Comparison of ENCODE assay signal across 27 cellular contexts in genomic region chr20:4854502-4854901, GRCh38.
"Had no signal": no experiment of that assay in that cellular context is flagged by ENCODE, and none has a peak within 500 bp of the region (broad histone marks: within the 10 kb centered on the region; RNA-seq: fewer than 3 reads in every experiment).

No MANE protein-coding gene starts in this region.

- H3K4me3 Mint-ChIP-seq: naive thymus-derived CD4-positive, alpha-beta T cell; natural killer cell treated with Interleukin-12 subunit alpha and Interleukin-12 subunit beta and Interleukin-15 and Interleukin-18, amount 100 ng/mL, for 72 hours; stimulated activated naive CD8-positive, alpha-beta T cell treated with anti-CD3 and anti-CD28 coated beads, Interleukin-15, Interleukin-2, amounts not matched to agents 100 ng/mL and 50 ng/mL, for 24 hours had no signal

- FAIRE-seq: keratinocyte, urothelium cell line had no signal

- ATAC-seq: left cardiac atrium; left lung; lower lobe of right lung; mucosa of descending colon; naive thymus-derived CD4-positive, alpha-beta T cell; natural killer cell treated with Interleukin-12 subunit alpha and Interleukin-12 subunit beta and Interleukin-15 and Interleukin-18, amount 100 ng/mL, for 72 hours; upper lobe of right lung had no signal

- H3K27me3 Mint-ChIP-seq: naive thymus-derived CD4-positive, alpha-beta T cell; natural killer cell treated with Interleukin-12 subunit alpha and Interleukin-12 subunit beta and Interleukin-15 and Interleukin-18, amount 100 ng/mL, for 72 hours; progenitor cell of endocrine pancreas; stimulated activated naive CD8-positive, alpha-beta T cell treated with anti-CD3 and anti-CD28 coated beads, Interleukin-15, Interleukin-2, amounts not matched to agents 100 ng/mL and 50 ng/mL, for 24 hours had no signal

- DNase-seq: hippocampal formation; kidney glomerular epithelial cell; left cardiac atrium; left lung; lower lobe of right lung; midbrain; mucosa of descending colon; naive thymus-derived CD4-positive, alpha-beta T cell; ovary; right lobe of liver; stimulated activated CD4-positive, alpha-beta T cell treated with anti-CD3 and anti-CD28 coated beads, Interleukin-12 subunit alpha, Interleukin-12 subunit beta, amount 100 ng/mL, for 4 hours; stimulated activated CD4-positive, alpha-beta T cell treated with anti-CD3 and anti-CD28 coated beads, Interleukin-15, amount 100 ng/mL, for 24 hours; stimulated activated CD4-positive, alpha-beta T cell treated with anti-CD3 and anti-CD28 coated beads, Interleukin-2, amount 100 ng/mL, for 24 hours; stimulated activated CD4-positive, alpha-beta T cell treated with anti-CD3 and anti-CD28 coated beads, Interleukin-4, amount 100 ng/mL, for 1 hour; stimulated activated naive CD4-positive, alpha-beta T cell; tibial artery; trophoblast cell; upper lobe of right lung had no signal

- H3K9me3 ChIP-seq: left lung, lower lobe of right lung, mucosa of descending colon, ovary, right atrium auricular region, right lobe of liver, suprapubic skin, thoracic aorta, tibial artery, upper lobe of right lung had no signal

- H3K9me3 Mint-ChIP-seq: naive thymus-derived CD4-positive, alpha-beta T cell; natural killer cell treated with Interleukin-12 subunit alpha and Interleukin-12 subunit beta and Interleukin-15 and Interleukin-18, amount 100 ng/mL, for 72 hours; stimulated activated naive CD8-positive, alpha-beta T cell treated with anti-CD3 and anti-CD28 coated beads, Interleukin-15, Interleukin-2, amounts not matched to agents 100 ng/mL and 50 ng/mL, for 24 hours had no signal

- H3K4me3 ChIP-seq: left lung, lower lobe of right lung, mucosa of descending colon, ovary, right atrium auricular region, right lobe of liver, skin epidermis, suprapubic skin, thoracic aorta, tibial artery, upper lobe of right lung had no signal

- H3K27me3 ChIP-seq: left lung, ovary, right atrium auricular region, right lobe of liver, suprapubic skin, tibial artery, upper lobe of right lung had no signal

- H3K27ac ChIP-seq: left lung, lower lobe of right lung, ovary, right atrium auricular region, skin epidermis, suprapubic skin, thoracic aorta, tibial artery, upper lobe of right lung had no signal

- H3K4me1 ChIP-seq: left lung, lower lobe of right lung, suprapubic skin, tibial artery, upper lobe of right lung had no signal

- H3K36me3 ChIP-seq: ovary had no signal

- H3K27ac Mint-ChIP-seq: natural killer cell treated with Interleukin-12 subunit alpha and Interleukin-12 subunit beta and Interleukin-15 and Interleukin-18, amount 100 ng/mL, for 72 hours; progenitor cell of endocrine pancreas; stimulated activated naive CD8-positive, alpha-beta T cell treated with anti-CD3 and anti-CD28 coated beads, Interleukin-15, Interleukin-2, amounts not matched to agents 100 ng/mL and 50 ng/mL, for 24 hours had no signal
